8 cellular contexts compared by ENCODE assay signal in the genomic region with DNA sequence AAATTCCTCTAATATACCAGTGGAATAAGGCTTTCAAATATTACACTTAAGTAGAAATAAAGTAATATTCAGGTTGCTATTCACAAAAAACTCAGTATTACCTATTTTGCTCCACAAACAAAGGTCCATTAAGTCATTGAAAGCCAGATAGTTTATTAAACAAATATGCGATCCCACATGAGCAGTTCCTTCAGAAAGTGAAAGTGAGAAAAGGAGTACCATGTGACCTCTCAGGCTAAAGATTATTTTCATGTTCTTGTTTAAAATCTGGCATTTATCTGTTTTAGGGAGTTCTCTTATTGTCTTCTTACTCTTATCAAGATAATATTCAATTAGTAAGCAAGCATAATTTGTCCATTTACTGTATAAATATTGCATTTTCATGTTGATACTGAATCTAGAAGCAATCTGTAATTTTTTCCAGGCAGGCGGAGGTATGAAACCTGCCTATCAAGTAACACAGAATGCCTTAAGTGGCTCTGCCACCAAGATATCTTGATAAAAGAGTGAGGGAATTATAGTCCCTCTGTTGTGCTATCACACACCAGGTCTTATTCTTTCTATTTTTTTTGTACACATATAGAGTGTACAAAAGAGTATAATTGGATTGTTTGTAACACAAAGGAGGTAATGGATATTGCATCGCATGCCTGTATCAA. TPM values are rescaled to one million over a fixed set of nuclear protein-coding genes. Genes with fewer than 3 reads are reported as not detected.
DNase-seq lines count a peak whose midpoint lies in the region; ATAC-seq, FAIRE-seq and TF ChIP-seq lines count a peak whose summit lies in the region.

No MANE protein-coding gene starts in this region.

- no peak for FAIRE-seq in HepG2 (lab: Jason Lieb, UNC)

- TF ChIP-seq POLR2A in HepG2 (IDR thresholded peaks at IDR 0.05; ENCODE audit: insufficient read depth in 1 of 2, low read depth in 2 of 2, low read length in 2 of 2), result no peak

- peaks cover 6% of the 10 kb centered on the region for H3K27me3 Mint-ChIP-seq in CD4-positive, alpha-beta T cell
- H3K27me3 Mint-ChIP-seq in CD14-positive monocyte (ENCODE audit: low read depth in 3 of 3), result peaks cover 0 to 2% (median 0%) of the 10 kb centered on the region in 3 donors

- H2AFZ ChIP-seq in PC-9 (peak overlapping the region; percentile 77), HepG2 (ENCODE audit: low read length) (peak overlapping the region; percentile 9)

- H3K27me3 ChIP-seq in CD4-positive, alpha-beta T cell (ENCODE audit: control insufficient read depth, insufficient read depth, low read length), result no peaks in the 10 kb centered on the region
- no peaks in the 10 kb centered on the region for H3K27me3 ChIP-seq in PC-9 (ENCODE audit: insufficient read depth, low read depth)
- no peaks in the 10 kb centered on the region; a peak in 1 of 5 replicates for H3K27me3 ChIP-seq in HepG2 (ENCODE audit: control insufficient read depth in 1 of 2, insufficient read depth in 2 of 2, low read length in 2 of 2)
- H3K27me3 ChIP-seq in aorta (ENCODE audit: control insufficient read depth in 1 of 2, insufficient read depth in 2 of 2, low read length in 1 of 2), result no peaks in the 10 kb centered on the region

- TF ChIP-seq RAD21 in HepG2 (CRISPR knock-in tag; IDR thresholded peaks at IDR 0.05), result no peak

- H3K27ac Mint-ChIP-seq in CD4-positive, alpha-beta T cell, result no peak overlapping the region
- no peak overlapping the region for H3K27ac Mint-ChIP-seq in CD14-positive monocyte

- H3K4me1 ChIP-seq in PC-9 (replicated peaks; ENCODE audit: insufficient read depth), result no peaks in the 10 kb centered on the region
- H3K4me1 ChIP-seq in HepG2 (ENCODE audit: insufficient read depth, low read length), result peaks cover 41% of the 10 kb centered on the region
- no peaks in the 10 kb centered on the region for H3K4me1 ChIP-seq in aorta (ENCODE audit: control insufficient read depth in 1 of 2, insufficient read depth in 2 of 2, low read length in 2 of 2)

- TF ChIP-seq CTCF in CD4-positive, alpha-beta T cell (IDR thresholded peaks at IDR 0.05), result no peak
- no peak for TF ChIP-seq CTCF in PC-9 (conservative IDR thresholded peaks at IDR 0.05)
- TF ChIP-seq CTCF in HepG2 (CRISPR knock-in tag; IDR thresholded peaks at IDR 0.05), result no peak
- TF ChIP-seq CTCF in CD14-positive monocyte (IDR thresholded peaks at IDR 0.05), result no peak

- no peaks in the 10 kb centered on the region for H3K9me3 ChIP-seq in CD4-positive, alpha-beta T cell (ENCODE audit: control insufficient read depth, low read length)
- H3K9me3 ChIP-seq in PC-9 (ENCODE audit: insufficient read depth, low read depth), result no peaks in the 10 kb centered on the region
- no peaks in the 10 kb centered on the region for H3K9me3 ChIP-seq in HepG2 (ENCODE audit: low read length)
- no peaks in the 10 kb centered on the region for H3K9me3 ChIP-seq in aorta (ENCODE audit: control insufficient read depth, low read length)

- H3K4me2 ChIP-seq in PC-9 (peak overlapping the region; percentile 63), HepG2 (ENCODE audit: low read depth, low read length) (no peak overlapping the region)

- H3K79me2 ChIP-seq in PC-9 (ENCODE audit: low read depth) (no peaks in the 10 kb centered on the region), HepG2 (ENCODE audit: insufficient read depth, low read length) (no peaks in the 10 kb centered on the region)

- TF ChIP-seq EP300 in HepG2 (IDR thresholded peaks at IDR 0.05; ENCODE audit: low read depth in 2 of 2, low read length in 2 of 2) (no peak), HepG2 (CRISPR knock-in tag; IDR thresholded peaks at IDR 0.05; ENCODE audit: borderline replicate concordance) (no peak)

- no peak for DNase-seq in CD4-positive, alpha-beta T cell
- no peak for DNase-seq in PC-9
- no peak for DNase-seq in HepG2 (ENCODE audit: low spot score)
- no peak for DNase-seq in aorta
- DNase-seq in CD14-positive monocyte (ENCODE audit: low spot score), result no peak
- no peak for DNase-seq in activated T-cell treated with anti-CD3 and anti-CD28 coated beads for 4 hours
- no peak for DNase-seq in NCI-H510A treated with DMSO at 0.1 percent for 48 hours (lab: John Stamatoyannopoulos, UW)

- no peak overlapping the region for H3K27ac ChIP-seq in CD4-positive, alpha-beta T cell (ENCODE audit: low read depth, low read length)
- H3K27ac ChIP-seq in PC-9 (no peak overlapping the region), HepG2 (ENCODE audit: extremely low read length, insufficient read depth, low read length) (no peak overlapping the region), aorta (ENCODE audit: low read depth in 1 of 2, low read length in 2 of 2) (no peak overlapping the region)

- no peaks in the 10 kb centered on the region for H3F3A ChIP-seq in PC-9 (ENCODE audit: insufficient read depth, low read depth)

- no peak for ATAC-seq in CD4-positive, alpha-beta T cell (ENCODE audit: poor library complexity)
- ATAC-seq in GM21526 (IDR thresholded peaks at IDR 0.05; ENCODE audit: low FRiP score, unreplicated experiment) (peak; percentile 73), HepG2 (no peak), aorta (ENCODE audit: low FRiP score) (no peak)

- WGBS in HepG2 (ENCODE audit: low lambda C conversion rate), result 94% methylated on average over 3 of the region's 3 CpGs
- 84 to 88% methylated on average over 3 of the region's 3 CpGs for WGBS in aorta, 2 donors

- CTCF ChIA-PET in CD4-positive, alpha-beta T cell (lab: Charles Lee), result no interaction called here
- CTCF ChIA-PET in PC-9 (lab: Charles Lee) (no interaction called here), HepG2 (lab: Yijun Ruan, JAX; ENCODE audit: low intra/inter-chr PET ratio, low total read pairs) (interaction anchor here (2.2 kb wide), 1 partner anchor 12 kb away, joined by 7 read pairs; no protein-coding TSS in a partner anchor)

- H3K36me3 Mint-ChIP-seq in CD4-positive, alpha-beta T cell (ENCODE audit: low read depth), result no peaks in the 10 kb centered on the region
- no peaks in the 10 kb centered on the region for H3K36me3 Mint-ChIP-seq in CD14-positive monocyte

- H3K9me3 Mint-ChIP-seq in CD4-positive, alpha-beta T cell, result no peaks in the 10 kb centered on the region
- peaks cover 0 to 3% (median 2%) of the 10 kb centered on the region in 7 donors for H3K9me3 Mint-ChIP-seq in CD14-positive monocyte

- no peaks in the 10 kb centered on the region for H3K9me2 ChIP-seq in PC-9 (ENCODE audit: insufficient read depth)

- no peak overlapping the region for H3K9ac ChIP-seq in HepG2 (ENCODE audit: insufficient read depth, low read depth, low read length)

- H4K20me1 ChIP-seq in PC-9 (ENCODE audit: insufficient read depth) (no peaks in the 10 kb centered on the region), HepG2 (ENCODE audit: insufficient read depth, low read length) (no peaks in the 10 kb centered on the region)

- H3K4me3 ChIP-seq in PC-9, result peak overlapping the region; percentile 37; the same call in 1 of the 2 replicates
- no peak overlapping the region for H3K4me3 ChIP-seq in HepG2 (replicated peaks in 1 of 3; ENCODE audit: insufficient read depth in 1 of 3, low read depth in 2 of 3, low read length in 3 of 3)
- H3K4me3 ChIP-seq in aorta (ENCODE audit: low read length in 2 of 2), result no peak overlapping the region

- BruUV-seq in PC-9 (replicated peaks; lab: Mats Ljungman, UMichigan) (no TSS peak), HepG2 (replicated peaks; lab: Mats Ljungman, UMichigan) (no TSS peak)

- in situ Hi-C loops in HepG2 (cut with HindIII; ENCODE audit: extremely low pct_ligation_motif_present, low pct_unique_long_range_greater_than_20kb), result loop anchor here (5.0 kb wide), 1 partner anchor 33 kb away; no protein-coding TSS in a partner anchor

- no peaks in the 10 kb centered on the region for H3K36me3 ChIP-seq in PC-9 (ENCODE audit: low read depth)
- no peaks in the 10 kb centered on the region for H3K36me3 ChIP-seq in HepG2 (replicated peaks in 1 of 2; ENCODE audit: control insufficient read depth in 1 of 2, insufficient read depth in 2 of 2, low read length in 2 of 2)
- H3K36me3 ChIP-seq in aorta (ENCODE audit: control insufficient read depth in 1 of 2, insufficient read depth in 2 of 2, low read length in 1 of 2), result no peaks in the 10 kb centered on the region

- H3K4me1 Mint-ChIP-seq in CD4-positive, alpha-beta T cell (ENCODE audit: low read depth), result peaks cover 10% of the 10 kb centered on the region
- peaks cover 8% of the 10 kb centered on the region for H3K4me1 Mint-ChIP-seq in CD14-positive monocyte

- H3K4me3 Mint-ChIP-seq in CD4-positive, alpha-beta T cell, result peak overlapping the region; percentile 35
- H3K4me3 Mint-ChIP-seq in CD14-positive monocyte, result peak overlapping the region in 1 of 2 donors; percentile 30

- intact Hi-C loops in CD4-positive, alpha-beta T cell (cut with DNase I, micrococcal nuclease), result no loop called here
- intact Hi-C loops in PC-9 (cut with micrococcal nuclease; ENCODE audit: unreplicated experiment), result no loop called here
- intact Hi-C loops in HepG2 (cut with micrococcal nuclease; ENCODE audit: unreplicated experiment), result no loop called here
- intact Hi-C loops in aorta (cut with DNase I), result no loop called here
- intact Hi-C loops in CD14-positive monocyte (cut with micrococcal nuclease), result no loop called here

- POLR2A ChIA-PET in CD4-positive, alpha-beta T cell (lab: Charles Lee), result no interaction called here
- POLR2A ChIA-PET in PC-9 (lab: Charles Lee; ENCODE audit: unreplicated experiment) (no interaction called here), HepG2 (lab: Yijun Ruan, JAX) (no interaction called here)

RNA-seq across cellular contexts. Expression of a gene that starts 20.1 kb away (rescaled TPM):
- total RNA-seq in CD4-positive, alpha-beta T cell, result not detected
- total RNA-seq in PC-9 (2021) (not detected in 2 replicates), HepG2 (2016; rRNA removed; fragmentation: Illumina TruSeq; extraction: Trizol) (not detected in 2 replicates), aorta (not detected)
- total RNA-seq in HepG2 (2016; cell fraction: cytosol; rRNA removed; fragmentation: Illumina TruSeq; extraction: Trizol; ENCODE audit: low read depth), result not detected in 2 replicates
- total RNA-seq in HepG2 (2016; cell fraction: insoluble cytoplasmic fraction; rRNA removed; fragmentation: Illumina TruSeq; extraction: Trizol), result not detected in 2 replicates
- not detected in 2 replicates for total RNA-seq in HepG2 (2016; cell fraction: membrane; rRNA removed; fragmentation: Illumina TruSeq; extraction: Trizol)
- total RNA-seq in HepG2 (2016; cell fraction: nucleus; rRNA removed; fragmentation: Illumina TruSeq; extraction: Trizol), result not detected in 2 replicates
- polyA plus RNA-seq in HepG2 (2011; rRNA removed) (0.22 and 0.50 TPM in 2 replicates), aorta (not detected), CD14-positive monocyte (not detected)
- 0.23 and 0.28 TPM in 2 replicates for polyA plus RNA-seq in HepG2 (2011; cell fraction: cytosol; rRNA removed)
- polyA plus RNA-seq in HepG2 (2011; cell fraction: nucleus; rRNA removed), result 0.08 and 0.14 TPM in 2 replicates
- 0.51 and 1.9 TPM in 2 replicates for polyA plus RNA-seq in HepG2 (2012)
- not detected in 2 replicates for polyA plus RNA-seq in HepG2 (2016; cell fraction: cytosol; fragmentation: Illumina TruSeq; extraction: Trizol; ENCODE audit: low read depth)
- polyA plus RNA-seq in HepG2 (2016; cell fraction: insoluble cytoplasmic fraction; fragmentation: Illumina TruSeq; extraction: Trizol; ENCODE audit: low read depth), result not detected in 2 replicates
- not detected in 2 replicates for polyA plus RNA-seq in HepG2 (2016; cell fraction: membrane; fragmentation: Illumina TruSeq; extraction: Trizol; ENCODE audit: low read depth)
- polyA plus RNA-seq in HepG2 (2016; cell fraction: nucleus; fragmentation: Illumina TruSeq; extraction: Trizol; ENCODE audit: insufficient read depth, low read depth), result not detected in 2 replicates
- 0.52 TPM in 1 of 2 replicates, not detected in the other for polyA minus RNA-seq in HepG2 (2011; rRNA and poly(A)+ RNA removed; ENCODE audit: low replicate concordance)
- polyA minus RNA-seq in HepG2 (2011; cell fraction: cytosol; rRNA and poly(A)+ RNA removed), result not detected in 2 replicates
- 0.39 and 0.62 TPM in 2 replicates for polyA minus RNA-seq in HepG2 (2011; cell fraction: nucleus; rRNA and poly(A)+ RNA removed)
